8 cellular contexts compared by ENCODE assay signal in genomic region chr3:48847053-48847585, GRCh38. TPM values are rescaled to one million over a fixed set of nuclear protein-coding genes. Genes with fewer than 3 reads are reported as not detected.
DNase-seq lines count a peak whose midpoint lies in the region; ATAC-seq lines count a peak whose summit lies in the region.

No MANE protein-coding gene starts in this region.

- peak overlapping the region; percentile 97 for H2AFZ ChIP-seq in neuron (ENCODE audit: low read depth, low read length)

- H3K36me3 ChIP-seq in SJCRH30 (no peaks in the 10 kb centered on the region), neuron (ENCODE audit: insufficient read depth, low read length) (no peaks in the 10 kb centered on the region)

- peak; percentile 37 for ATAC-seq in GM21619 (IDR thresholded peaks at IDR 0.05; ENCODE audit: unreplicated experiment)

- H3K27ac ChIP-seq in SJCRH30 (peak overlapping the region; percentile 35; the same call in 1 of the 2 replicates), substantia nigra (ENCODE audit: low read depth, low read length, poor library complexity, severe bottlenecking) (peak overlapping the region; percentile 92)

- no peaks in the 10 kb centered on the region; the same call in 1 of the 2 replicates for H3K9me3 ChIP-seq in SJCRH30 (replicated peaks)
- no peaks in the 10 kb centered on the region for H3K9me3 ChIP-seq in neuron (ENCODE audit: low read length)

- peak overlapping the region; percentile 59 for H3K4me3 ChIP-seq in Jurkat, Clone E6-1 (ENCODE audit: low read length)
- H3K4me3 ChIP-seq in SJCRH30 (peak overlapping the region; percentile 73), neuron (ENCODE audit: low read length) (peak overlapping the region; percentile 55)

- H3K27me3 ChIP-seq in SJCRH30 (no peaks in the 10 kb centered on the region), neuron (ENCODE audit: insufficient read depth, low read length) (no peaks in the 10 kb centered on the region)

- H3K4me1 ChIP-seq in SJCRH30 (peaks cover 8% of the 10 kb centered on the region), neuron (ENCODE audit: insufficient read depth, low read length) (peaks cover 12% of the 10 kb centered on the region)

- peak; percentile 88 for DNase-seq in D341Med (ENCODE audit: low spot score)
- peak; percentile 32 for DNase-seq in Jurkat, Clone E6-1 (ENCODE audit: low read depth, low spot score)
- peak; percentile 78 to 82 for DNase-seq in SJCRH30
- peak; percentile 56 for DNase-seq in activated naive CD4-positive, alpha-beta T cell treated with anti-CD3 and anti-CD28 coated beads, Interleukin-2, amount 50 U/mL, for 16 hours
- peak; percentile 47 for DNase-seq in germinal center (ENCODE audit: low spot score)
- DNase-seq in substantia nigra (lab: John Stamatoyannopoulos, UW): peak in 43 of 49 donors; percentile 22 to 95 (median 60)

RNA-seq across cellular contexts. Expression of gene PRKAR2A, which starts 0.6 kb away (rescaled TPM):
- polyA plus RNA-seq in Jurkat, Clone E6-1 (2012; ENCODE audit: insufficient read depth, insufficient read length): 6.3 TPM
- 45.0 and 46.5 TPM in 2 replicates for total RNA-seq in SJCRH30 (2014; rRNA removed; shearing (Covaris generic))

RNA-seq across cellular contexts. Expression of gene SLC25A20, which starts 51.6 kb away (rescaled TPM):
- polyA plus RNA-seq in Jurkat, Clone E6-1 (2012; ENCODE audit: insufficient read depth, insufficient read length): 19.2 TPM
- total RNA-seq in SJCRH30 (2014; rRNA removed; shearing (Covaris generic)): 6.8 and 7.0 TPM in 2 replicates

Comparison
In these comparisons a context has a peak if more than half of its experiments do, and no peak if none do; other contexts are left out.
1. Peak in every context shown above with its lines: DNase-seq, ATAC-seq, H3K4me3 ChIP-seq and H3K27ac ChIP-seq.
2. DNase-seq: peak in every context shown above with its lines; median percentile 88 in D341Med; 80 in SJCRH30; 60 in substantia nigra; 56 in activated naive CD4-positive, alpha-beta T cell treated with anti-CD3 and anti-CD28 coated beads, Interleukin-2, amount 50 U/mL, for 16 hours; 47 in germinal center; 32 in Jurkat, Clone E6-1.